Comparison of ENCODE assay signal across 1 cellular context in the genomic region with DNA sequence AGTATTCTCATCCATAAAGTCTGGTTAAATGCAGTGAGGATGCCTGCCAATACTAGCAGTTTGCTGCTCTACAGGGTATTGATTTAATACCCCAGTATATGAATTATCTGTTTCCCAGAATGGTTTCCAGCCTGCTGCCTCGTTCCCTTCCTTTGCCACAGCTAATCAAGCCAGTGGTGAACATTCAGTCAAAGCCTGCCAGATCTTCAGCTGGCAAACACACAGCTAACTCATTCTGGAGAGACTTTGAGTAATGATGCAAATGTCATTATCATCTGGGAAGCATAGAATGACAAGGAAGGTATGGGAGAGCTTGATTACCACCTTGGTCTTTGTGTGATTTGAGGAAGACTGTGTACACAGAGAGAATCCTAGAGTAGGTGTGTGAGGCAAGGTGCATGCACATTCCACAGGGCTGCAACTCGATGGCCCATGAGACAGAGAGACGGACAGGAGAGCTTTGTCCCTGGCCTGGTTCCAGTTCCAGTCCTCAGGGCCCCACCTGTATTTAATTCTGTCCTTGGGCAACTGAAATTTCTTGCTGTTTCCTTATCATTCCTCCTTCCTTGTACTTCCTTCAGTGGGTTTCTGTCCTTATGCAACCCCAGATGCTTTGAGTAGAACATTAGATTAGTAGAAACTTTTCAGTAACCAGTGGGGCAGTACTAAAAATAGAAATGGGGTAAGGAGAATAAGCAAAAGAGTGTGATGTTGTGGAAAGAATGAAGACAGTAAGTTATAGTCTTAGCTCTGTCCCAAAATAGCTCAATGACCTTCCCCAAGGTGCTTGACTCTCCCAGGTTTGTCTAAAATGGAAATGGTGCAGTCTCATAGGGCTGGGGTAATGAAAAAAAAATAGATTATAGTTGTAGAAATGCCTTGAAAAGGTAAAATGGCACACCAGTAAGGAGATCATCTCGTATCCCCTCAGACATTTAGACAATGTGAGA.
TF ChIP-seq lines count a peak whose summit lies in the region.

No MANE protein-coding gene starts in this region.

TF ChIP-seq in IMR-90, 13 proteins besides CTCF, POLR2A, EP300 and RAD21 (continued from another document):
- TF ChIP-seq, protein P1, sequence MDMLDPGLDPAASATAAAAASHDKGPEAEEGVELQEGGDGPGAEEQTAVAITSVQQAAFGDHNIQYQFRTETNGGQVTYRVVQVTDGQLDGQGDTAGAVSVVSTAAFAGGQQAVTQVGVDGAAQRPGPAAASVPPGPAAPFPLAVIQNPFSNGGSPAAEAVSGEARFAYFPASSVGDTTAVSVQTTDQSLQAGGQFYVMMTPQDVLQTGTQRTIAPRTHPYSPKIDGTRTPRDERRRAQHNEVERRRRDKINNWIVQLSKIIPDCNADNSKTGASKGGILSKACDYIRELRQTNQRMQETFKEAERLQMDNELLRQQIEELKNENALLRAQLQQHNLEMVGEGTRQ (IDR thresholded peaks at IDR 0.05; ENCODE audit: low read depth, low read length) = no peak
- TF ChIP-seq SMC3 (IDR thresholded peaks at IDR 0.05; ENCODE audit: low read depth, low read length) (no peak), MXI1 (IDR thresholded peaks at IDR 0.05; ENCODE audit: borderline replicate concordance, low read depth, low read length) (no peak)
